ENCODE assay signal across 1 cellular context in genomic region chr11:65301491-65302329, GRCh38.
TF ChIP-seq lines count a peak whose summit lies in the region.

No MANE protein-coding gene starts in this region.

TF ChIP-seq in endothelial cell of umbilical vein, 7 proteins besides CTCF, POLR2A, EP300 and RAD21:
- no peak for TF ChIP-seq MYC (IDR thresholded peaks at IDR 0.05; ENCODE audit: low read depth, low read length)
- TF ChIP-seq GATA2 (IDR thresholded peaks at IDR 0.05; ENCODE audit: insufficient read depth, insufficient read length, low read depth, low read length): no peak
